ENCODE assay signal across 9 cellular contexts in genomic region chr7:44348300-44348699, GRCh38. TPM values are rescaled to one million over a fixed set of nuclear protein-coding genes. Genes with fewer than 3 reads are reported as not detected.
A peak's percentile ranks its signal among the peaks of the same experiment; 100 is the strongest.
DNase-seq lines count a peak whose midpoint lies in the region; ATAC-seq and TF ChIP-seq lines count a peak whose summit lies in the region.
"Had no signal": no experiment of that assay in that cellular context is flagged by ENCODE, and none has a peak within 500 bp of the region (broad histone marks: within the 10 kb centered on the region; RNA-seq: fewer than 3 reads in every experiment).

No MANE protein-coding gene starts in this region.

- intact Hi-C loops in psoas muscle (cut with DNase I) (loop anchor here in 1 of 2 donors (10.0 kb wide), 1 partner anchor 197 kb away; the partner anchor contains the start of gene NPC1L1), colonic mucosa (cut with DNase I) (no loop called here)

- no peaks in the 10 kb centered on the region for H3K9me3 Mint-ChIP-seq in activated CD8-positive, alpha-beta memory T cell treated with anti-CD3 and anti-CD28 coated beads, Interleukin-2, amount 10 ng/mL, durations not matched to agents 7 days and 5 days (ENCODE audit: low read depth)

- H3K27ac ChIP-seq in psoas muscle (no peak overlapping the region), colonic mucosa (no peak overlapping the region)

- no peak overlapping the region for H3K4me3 Mint-ChIP-seq in activated CD8-positive, alpha-beta memory T cell treated with anti-CD3 and anti-CD28 coated beads, Interleukin-2, amount 10 ng/mL, durations not matched to agents 7 days and 5 days

- no peak for DNase-seq in activated CD8-positive, alpha-beta memory T cell treated with anti-CD3 and anti-CD28 coated beads, Interleukin-2, amount 10 ng/mL, durations not matched to agents 7 days and 5 days
- no peak for DNase-seq in activated CD8-positive, alpha-beta memory T cell treated with anti-CD3 and anti-CD28 coated beads for 24 hours
- DNase-seq in NAMALWA (ENCODE audit: low spot score), result peak; percentile 79
- DNase-seq in choroid plexus epithelial cell (ENCODE audit: low read depth), result peak; percentile 71
- DNase-seq in psoas muscle, result no peak
- no peak for DNase-seq in colonic mucosa
- DNase-seq in NCI-H2227 treated with DMSO at 0.1 percent for 48 hours (lab: John Stamatoyannopoulos, UW), result no peak
- no peak for DNase-seq in cerebellum (ENCODE audit: low spot score)
- DNase-seq: left colon had no signal

- WGBS in psoas muscle, 3 donors, result 89 to 98% (median 92%) methylated on average over 2 of the region's 2 CpGs

- no peaks in the 10 kb centered on the region for H3K9me3 ChIP-seq in psoas muscle
- H3K9me3 ChIP-seq in colonic mucosa, result no peaks in the 10 kb centered on the region

- peak; percentile 45 for ATAC-seq in activated CD8-positive, alpha-beta memory T cell treated with anti-CD3 and anti-CD28 coated beads, Interleukin-2, amount 10 ng/mL, durations not matched to agents 7 days and 5 days
- peak in 2 of 4 donors; percentile 46 to 51 for ATAC-seq in psoas muscle

- no peaks in the 10 kb centered on the region for H3K27me3 ChIP-seq in psoas muscle (ENCODE audit: insufficient read depth in 3 of 3, low read length in 2 of 3)
- H3K27me3 ChIP-seq in colonic mucosa, result no peaks in the 10 kb centered on the region

- no peaks in the 10 kb centered on the region for H3K36me3 Mint-ChIP-seq in activated CD8-positive, alpha-beta memory T cell treated with anti-CD3 and anti-CD28 coated beads, Interleukin-2, amount 10 ng/mL, durations not matched to agents 7 days and 5 days

- H3K4me1 ChIP-seq in psoas muscle (peaks cover 12% of the 10 kb centered on the region), colonic mucosa (no peaks in the 10 kb centered on the region)

- TF ChIP-seq CTCF in choroid plexus epithelial cell (conservative IDR thresholded peaks at IDR 0.05; ENCODE audit: low read depth, low read length) (peak; percentile 76), psoas muscle (IDR thresholded peaks at IDR 0.05) (peak; percentile 7), colonic mucosa (IDR thresholded peaks at IDR 0.05) (no peak)

- no peak overlapping the region for H3K27ac Mint-ChIP-seq in activated CD8-positive, alpha-beta memory T cell treated with anti-CD3 and anti-CD28 coated beads, Interleukin-2, amount 10 ng/mL, durations not matched to agents 7 days and 5 days

- H3K27me3 Mint-ChIP-seq in activated CD8-positive, alpha-beta memory T cell treated with anti-CD3 and anti-CD28 coated beads, Interleukin-2, amount 10 ng/mL, durations not matched to agents 7 days and 5 days, result peaks cover 53% of the 10 kb centered on the region

- H3K9ac ChIP-seq in colonic mucosa (ENCODE audit: low read depth in 2 of 2, low read length in 2 of 2), result no peak overlapping the region

- H3K4me3 ChIP-seq in choroid plexus epithelial cell (ENCODE audit: low read depth, low read length), result no peak overlapping the region
- H3K4me3 ChIP-seq in psoas muscle, result no peak overlapping the region
- no peak overlapping the region for H3K4me3 ChIP-seq in colonic mucosa

- CTCF ChIA-PET in activated CD8-positive, alpha-beta memory T cell treated with anti-CD3 and anti-CD28 coated beads, Interleukin-2, amount 10 ng/mL, durations not matched to agents 7 days and 5 days (lab: Charles Lee), result interaction anchor here (1.2 to 2.3 kb wide), 4 partner anchors 61 to 217 kb away, joined by 4 to 15 read pairs (median 5); no protein-coding TSS in a partner anchor

- no peaks in the 10 kb centered on the region for H3K4me1 Mint-ChIP-seq in activated CD8-positive, alpha-beta memory T cell treated with anti-CD3 and anti-CD28 coated beads, Interleukin-2, amount 10 ng/mL, durations not matched to agents 7 days and 5 days

- H3K36me3 ChIP-seq in psoas muscle (ENCODE audit: insufficient read depth in 1 of 2, low read depth in 1 of 2) (no peaks in the 10 kb centered on the region), colonic mucosa (no peaks in the 10 kb centered on the region)

RNA-seq across cellular contexts. Expression of gene CAMK2B, which starts 22.9 kb away (rescaled TPM):
- under 1 TPM in 1 of 2 experiments, not detected in 1; 0.63 TPM for total RNA-seq in activated CD8-positive, alpha-beta memory T cell treated with anti-CD3 and anti-CD28 coated beads, Interleukin-2, amount 10 ng/mL, durations not matched to agents 7 days and 5 days
- total RNA-seq in psoas muscle (10 to 100 TPM; 50.0 to 81.4 (median 67.2) TPM), colonic mucosa (under 1 TPM; 0.42 to 0.80 TPM), cerebellum (33.6 TPM)
- polyA plus RNA-seq in psoas muscle, result 10 to 100 TPM; 14.5 to 24.3 (median 19.9) TPM

Comparison
In these comparisons a context has a peak if more than half of its experiments do, and no peak if none do; other contexts are left out.
1. DNase-seq: peak in NAMALWA (single experiment) and choroid plexus epithelial cell (single experiment); none in activated CD8-positive, alpha-beta memory T cell treated with anti-CD3 and anti-CD28 coated beads, Interleukin-2, amount 10 ng/mL, durations not matched to agents 7 days and 5 days (single experiment), activated CD8-positive, alpha-beta memory T cell treated with anti-CD3 and anti-CD28 coated beads for 24 hours (single experiment), psoas muscle (0 of 2), colonic mucosa (single experiment), NCI-H2227 treated with DMSO at 0.1 percent for 48 hours (single experiment) and cerebellum (single experiment).
2. RNA of gene CAMK2B, which starts 22.9 kb away (total RNA-seq): 50.0 to 81.4 TPM in psoas muscle and 33.6 TPM in cerebellum (single experiment); 0.42 to 0.80 TPM in colonic mucosa and 0.63 TPM in activated CD8-positive, alpha-beta memory T cell treated with anti-CD3 and anti-CD28 coated beads, Interleukin-2, amount 10 ng/mL, durations not matched to agents 7 days and 5 days; every median in the first group is over 10 times any median in the second.